Comparison of ENCODE assay signal across 21 cellular contexts in the genomic region with DNA sequence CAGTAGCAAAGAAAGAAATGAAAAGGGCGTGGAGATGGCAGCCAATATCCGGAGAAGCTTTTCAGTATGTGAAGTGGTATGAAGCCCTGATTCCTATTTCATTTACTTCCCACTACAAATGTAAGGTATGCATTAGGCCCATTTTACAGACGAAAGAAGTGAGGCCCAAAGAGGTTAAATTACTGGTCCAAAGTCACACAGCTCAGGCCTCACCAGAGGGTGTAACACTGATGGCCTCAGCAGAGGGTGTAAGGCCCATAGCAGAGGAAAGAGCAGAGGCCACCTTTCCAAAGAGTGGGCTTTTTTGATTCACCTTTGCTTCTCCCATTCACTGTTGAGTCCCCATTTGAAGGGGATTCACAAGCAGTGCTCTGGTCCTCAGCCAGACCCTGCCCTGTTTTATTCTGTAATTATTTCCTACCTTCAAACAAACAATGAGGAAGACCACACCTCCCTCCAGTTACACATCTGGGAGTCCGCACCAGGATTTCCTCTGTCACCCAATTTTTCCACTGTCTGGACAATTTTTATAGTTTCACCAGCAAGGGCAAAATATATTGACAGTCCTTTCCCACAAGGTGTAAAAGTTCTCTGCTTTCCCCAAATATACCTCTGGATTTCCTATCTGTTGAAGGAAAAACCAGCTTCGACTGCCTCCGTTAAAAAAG. TPM values are rescaled to one million over a fixed set of nuclear protein-coding genes. Genes with fewer than 3 reads are reported as not detected.
A peak's percentile ranks its signal among the peaks of the same experiment; 100 is the strongest.
DNase-seq lines count a peak whose midpoint lies in the region; ATAC-seq, FAIRE-seq and TF ChIP-seq lines count a peak whose summit lies in the region.
"Had no signal": no experiment of that assay in that cellular context is flagged by ENCODE, and none has a peak within 500 bp of the region (broad histone marks: within the 10 kb centered on the region; RNA-seq: fewer than 3 reads in every experiment).

No MANE protein-coding gene starts in this region.

- WGBS in GM12878 (ENCODE audit: insufficient coverage, insufficient replicate concordance, low lambda C conversion rate, missing lambda C conversion rate): 80% methylated on average over 6 of the region's 6 CpGs
- WGBS in transverse colon (ENCODE audit: low coverage in 1 of 2), 2 donors: 92 to 96% methylated on average over 6 of the region's 6 CpGs

- FAIRE-seq in GM12878 (lab: Jason Lieb, UNC): no peak
- FAIRE-seq: G401.6, H54 had no signal

- H3K27ac ChIP-seq in breast epithelium: no peak overlapping the region
- H3K27ac ChIP-seq in GM12878 (ENCODE audit: control insufficient read depth, insufficient read depth): no peak overlapping the region
- peak overlapping the region; percentile 46 for H3K27ac ChIP-seq in stomach smooth muscle (ENCODE audit: low read length)
- no peak overlapping the region for H3K27ac ChIP-seq in transverse colon
- H3K27ac ChIP-seq: 22Rv1; BLaER1 treated with 17β-estradiol and CSF1 and Interleukin-3, amounts not matched to agents 10 nM and 100 nM; Peyer's patch; SJSA1 had no signal

- RAD21 ChIA-PET in GM12878 (lab: Charles Lee; ENCODE audit: unreplicated experiment): no interaction called here

- no peak for TF ChIP-seq POLR2A in breast epithelium (IDR thresholded peaks at IDR 0.05)
- TF ChIP-seq POLR2A in GM12878 (IDR thresholded peaks at IDR 0.05; ENCODE audit: low read depth, low read length): no peak
- no peak for TF ChIP-seq POLR2A in transverse colon (IDR thresholded peaks at IDR 0.05)

- ATAC-seq in GM12878 (no peak), GM21381 (IDR thresholded peaks at IDR 0.05; ENCODE audit: unreplicated experiment) (no peak)

- no peak for TF ChIP-seq RAD21 in GM12878 (IDR thresholded peaks at IDR 0.05; ENCODE audit: insufficient read depth, low read depth, low read length)

- H3K36me3 ChIP-seq in breast epithelium (no peaks in the 10 kb centered on the region), GM12878 (ENCODE audit: control insufficient read depth in 2 of 2, insufficient read depth in 2 of 2, low read length in 1 of 2) (no peaks in the 10 kb centered on the region), stomach smooth muscle (ENCODE audit: control insufficient read depth in 2 of 2, insufficient read depth in 2 of 2, low read length in 2 of 2) (no peaks in the 10 kb centered on the region), transverse colon (no peaks in the 10 kb centered on the region)
- H3K36me3 ChIP-seq: Peyer's patch had no signal

- no peak overlapping the region for H3K9ac ChIP-seq in GM12878 (ENCODE audit: control insufficient read depth, insufficient read depth, low read length)
- no peak overlapping the region for H3K9ac ChIP-seq in stomach smooth muscle (ENCODE audit: low read length in 2 of 2)
- H3K9ac ChIP-seq: BLaER1 treated with 17β-estradiol and CSF1 and Interleukin-3, amounts not matched to agents 10 nM and 100 nM had no signal

- intact Hi-C loops in MCF 10A (cut with micrococcal nuclease): no loop called here
- intact Hi-C loops in breast epithelium (cut with DNase I; ENCODE audit: low total_unique reads): no loop called here
- intact Hi-C loops in GM12878 (cut with micrococcal nuclease; ENCODE audit: unreplicated experiment): no loop called here
- intact Hi-C loops in transverse colon (cut with DNase I; ENCODE audit: low total_unique reads): loop anchor here (10.0 kb wide), 1 partner anchor 106 kb away; no protein-coding TSS in a partner anchor

- peaks cover 53% of the 10 kb centered on the region for H3K79me2 ChIP-seq in GM12878 (ENCODE audit: control insufficient read depth, insufficient read depth, low read length)

- POLR2A ChIA-PET in MCF 10A (lab: Yijun Ruan, JAX): no interaction called here
- POLR2A ChIA-PET in GM12878 (lab: Charles Lee): no interaction called here

- H3K36me3 Mint-ChIP-seq in MCF 10A (ENCODE audit: insufficient read depth, unreplicated experiment): no peaks in the 10 kb centered on the region
- peaks cover 4% of the 10 kb centered on the region for H3K36me3 Mint-ChIP-seq in nephron (ENCODE audit: low read depth)
- H3K36me3 Mint-ChIP-seq: CD4-positive, alpha-beta memory T cell had no signal

- H3K4me2 ChIP-seq in GM12878 (ENCODE audit: control insufficient read depth, insufficient read depth): 0 out of 2 replicates have a peak overlapping the region, but pooled peaks have one; percentile 9

- SMC1A ChIA-PET in GM12878 (lab: Charles Lee; ENCODE audit: uncharacterized antibody, unreplicated experiment): no interaction called here

- TF ChIP-seq CTCF in MCF 10A (IDR thresholded peaks at IDR 0.05; ENCODE audit: unreplicated experiment): no peak
- TF ChIP-seq CTCF in breast epithelium (IDR thresholded peaks at IDR 0.05): no peak
- TF ChIP-seq CTCF in GM12878 (IDR thresholded peaks at IDR 0.05 in 2 of 3, conservative IDR thresholded peaks at IDR 0.05 in 1 of 3; ENCODE audit: control insufficient read depth in 2 of 3, extremely low read depth in 1 of 3, insufficient read depth in 1 of 3, low read depth in 3 of 3, low read length in 3 of 3): no peak
- no peak for TF ChIP-seq CTCF in nephron (IDR thresholded peaks at IDR 0.05; ENCODE audit: unreplicated experiment in 3 of 3)
- no peak for TF ChIP-seq CTCF in transverse colon (IDR thresholded peaks at IDR 0.05)

- peaks cover 0 to 7% of the 10 kb centered on the region in 2 donors for H3K4me1 ChIP-seq in breast epithelium
- H3K4me1 ChIP-seq in GM12878 (ENCODE audit: control insufficient read depth, insufficient read depth, low read length): peaks cover 62% of the 10 kb centered on the region
- H3K4me1 ChIP-seq in stomach smooth muscle (ENCODE audit: control insufficient read depth, insufficient read depth, low read length): peaks cover 75% of the 10 kb centered on the region
- peaks cover 15 to 58% (median 40%) of the 10 kb centered on the region in 4 donors for H3K4me1 ChIP-seq in transverse colon

- H3K27ac Mint-ChIP-seq in MCF 10A (ENCODE audit: low read depth, unreplicated experiment) (peak overlapping the region; percentile 63), nephron (peak overlapping the region; percentile 25 to 87 (median 34))

- CTCF ChIA-PET in MCF 10A (lab: Yijun Ruan, JAX): interaction anchor here (0.6 to 4.2 kb wide), 3 partner anchors 45 to 208 kb away, joined by 3 to 15 read pairs (median 3); no protein-coding TSS in a partner anchor
- CTCF ChIA-PET in GM12878 (lab: Yijun Ruan, JAX): interaction anchor here (3.4 to 11.3 kb wide), 2 partner anchors 208 kb away, joined by 11 to 57 read pairs; no protein-coding TSS in a partner anchor

- H3K9me3 ChIP-seq in breast epithelium: no peaks in the 10 kb centered on the region
- H3K9me3 ChIP-seq in GM12878 (replicated peaks; ENCODE audit: control insufficient read depth, insufficient read depth, low read length): no peaks in the 10 kb centered on the region
- no peaks in the 10 kb centered on the region for H3K9me3 ChIP-seq in stomach smooth muscle (ENCODE audit: control insufficient read depth in 2 of 2, low read length in 2 of 2)
- no peaks in the 10 kb centered on the region for H3K9me3 ChIP-seq in transverse colon
- H3K9me3 ChIP-seq: BLaER1 treated with 17β-estradiol and CSF1 and Interleukin-3, amounts not matched to agents 10 nM and 100 nM; Peyer's patch; SJSA1 had no signal

- DNase-seq in MCF 10A (ENCODE audit: unreplicated experiment): no peak
- DNase-seq in breast epithelium (ENCODE audit: low spot score in 2 of 2): no peak
- no peak for DNase-seq in GM12878 (ENCODE audit: low read depth, low spot score)
- no peak for DNase-seq in transverse colon
- no peak for DNase-seq in activated CD4-positive, alpha-beta T cell treated with anti-CD3 and anti-CD28 coated beads for 1 hour
- DNase-seq: CD4-positive, alpha-beta memory T cell; HFFc6; NCI-H1092 treated with DMSO at 0.1 percent for 48 hours; NCI-H2029; NCI-H2227 treated with DMSO at 0.1 percent for 48 hours; NCI-H774; NK-92 treated with Interleukin-12 subunit alpha and Interleukin-12 subunit beta, amount 100 ng/mL, for 24 hours; Peyer's patch had no signal

- H3K4me1 Mint-ChIP-seq in MCF 10A (ENCODE audit: insufficient read depth, unreplicated experiment): peaks cover 42% of the 10 kb centered on the region
- H3K4me1 Mint-ChIP-seq in nephron: peaks cover 77% of the 10 kb centered on the region

- TF ChIP-seq EP300 in GM12878 (IDR thresholded peaks at IDR 0.05; ENCODE audit: borderline replicate concordance in 1 of 2, control insufficient read depth in 1 of 2, low read depth in 2 of 2, low read length in 2 of 2): no peak
- TF ChIP-seq EP300 in transverse colon (IDR thresholded peaks at IDR 0.05; ENCODE audit: low read depth): no peak

- no peak overlapping the region for H3K4me3 ChIP-seq in breast epithelium
- no peak overlapping the region for H3K4me3 ChIP-seq in GM12878
- no peak overlapping the region for H3K4me3 ChIP-seq in stomach smooth muscle (ENCODE audit: low read length in 2 of 2)
- no peak overlapping the region for H3K4me3 ChIP-seq in transverse colon
- H3K4me3 ChIP-seq: BLaER1 treated with 17β-estradiol and CSF1 and Interleukin-3, amounts not matched to agents 10 nM and 100 nM; Peyer's patch; SJSA1 had no signal

- H3K27me3 Mint-ChIP-seq in MCF 10A (ENCODE audit: insufficient read depth, unreplicated experiment): no peaks in the 10 kb centered on the region
- H3K27me3 Mint-ChIP-seq in nephron (ENCODE audit: low read depth): peaks cover 3% of the 10 kb centered on the region

- no peak overlapping the region for H2AFZ ChIP-seq in GM12878 (ENCODE audit: control insufficient read depth, low read depth, low read length)

- BruUV-seq in MCF 10A (replicated peaks; lab: Mats Ljungman, UMichigan) (no TSS peak), GM12878 (replicated peaks; lab: Mats Ljungman, UMichigan) (no TSS peak)

- H3K4me3 Mint-ChIP-seq in MCF 10A (ENCODE audit: unreplicated experiment): no peak overlapping the region
- H3K4me3 Mint-ChIP-seq in nephron: no peak overlapping the region
- H3K4me3 Mint-ChIP-seq: CD4-positive, alpha-beta memory T cell; HFFc6 had no signal

- in situ Hi-C loops in GM12878 (cut with MboI): no loop called here
- in situ Hi-C loops in transverse colon (cut with MboI; ENCODE audit: low pct_ligation_motif_present in 1 of 4, low pct_unique_long_range_greater_than_20kb in 1 of 4, low sequenced_read_pairs in 3 of 4): loop anchor here in 1 of 4 donors (25.0 kb wide), 1 partner anchor 204 kb away; no protein-coding TSS in a partner anchor

- no peaks in the 10 kb centered on the region for H3K9me3 Mint-ChIP-seq in MCF 10A (ENCODE audit: unreplicated experiment)
- H3K9me3 Mint-ChIP-seq in nephron: no peaks in the 10 kb centered on the region
- H3K9me3 Mint-ChIP-seq: HFFc6 had no signal

- no peaks in the 10 kb centered on the region for H4K20me1 ChIP-seq in GM12878 (ENCODE audit: control insufficient read depth, insufficient read depth)

- H3K27me3 ChIP-seq in breast epithelium: no peaks in the 10 kb centered on the region
- no peaks in the 10 kb centered on the region for H3K27me3 ChIP-seq in GM12878 (replicated peaks in 1 of 2; ENCODE audit: control insufficient read depth in 2 of 2, insufficient read depth in 2 of 2, low read length in 1 of 2)
- H3K27me3 ChIP-seq in stomach smooth muscle (ENCODE audit: control insufficient read depth in 1 of 2, insufficient read depth in 2 of 2, low read length in 2 of 2): no peaks in the 10 kb centered on the region
- H3K27me3 ChIP-seq in transverse colon: no peaks in the 10 kb centered on the region
- H3K27me3 ChIP-seq: Peyer's patch, SJSA1 had no signal

RNA-seq across cellular contexts. Expression of a gene that starts 7.1 kb away (rescaled TPM):
- total RNA-seq in MCF 10A (2022) (21.1 and 27.4 TPM in 2 replicates), breast epithelium (10 to 100 TPM; 10.8 to 36.0 (median 11.8) TPM), GM12878 (2014; rRNA removed) (1.5 and 1.6 TPM in 2 replicates), GM12878 (2014; rRNA removed; fragmentation: Illumina TruSeq; extraction: Trizol) (1.4 and 2.4 TPM in 2 replicates), GM12878 (2021) (7.8 and 8.6 TPM in 2 replicates), transverse colon (10 to 100 TPM; 12.3 to 23.7 (median 15.3) TPM)
- 31.8 and 32.2 TPM in 2 replicates for total RNA-seq in GM12878 (2013; cell fraction: nucleolus; rRNA removed)
- 1.5 TPM for polyA plus RNA-seq in GM12878 (2011; ENCODE audit: low read depth)
- polyA plus RNA-seq in GM12878 (2011; rRNA removed) (1.3 and 1.5 TPM in 2 replicates), GM12878 (2014; fragmentation: Illumina TruSeq; extraction: Trizol) (3.2 and 3.4 TPM in 2 replicates), GM12878 (2014; fragmentation: Nextera tagmentation; extraction: Ambion mirVana) (1 to 10 TPM in 1 of 2 experiments, under 1 TPM in 1; 0.68 to 3.5 TPM), GM12878 (2014; rRNA removed) (2.1 and 2.4 TPM in 2 replicates), GM12878 (2016; fragmentation: Nextera tagmentation; extraction: Ambion mirVana) (1 to 10 TPM; 2.0 to 2.8 TPM)
- polyA plus RNA-seq in GM12878 (2011; cell fraction: cytosol; rRNA removed): 0.79 and 0.90 TPM in 2 replicates
- polyA plus RNA-seq in GM12878 (2011; cell fraction: nucleus; rRNA removed): 1.6 and 2.4 TPM in 2 replicates
- polyA plus RNA-seq in GM12878 (2012): 2.3 and 3.5 TPM in 2 replicates
- 5.3 and 6.6 TPM in 2 replicates for polyA minus RNA-seq in GM12878 (2011; rRNA and poly(A)+ RNA removed)
- 2.9 and 3.2 TPM in 2 replicates for polyA minus RNA-seq in GM12878 (2011; cell fraction: cytosol; rRNA and poly(A)+ RNA removed)
- 6.0 and 15.7 TPM in 2 replicates for polyA minus RNA-seq in GM12878 (2011; cell fraction: nucleus; rRNA and poly(A)+ RNA removed)
